ENCODE assay signal across 10 cellular contexts in the genomic region with DNA sequence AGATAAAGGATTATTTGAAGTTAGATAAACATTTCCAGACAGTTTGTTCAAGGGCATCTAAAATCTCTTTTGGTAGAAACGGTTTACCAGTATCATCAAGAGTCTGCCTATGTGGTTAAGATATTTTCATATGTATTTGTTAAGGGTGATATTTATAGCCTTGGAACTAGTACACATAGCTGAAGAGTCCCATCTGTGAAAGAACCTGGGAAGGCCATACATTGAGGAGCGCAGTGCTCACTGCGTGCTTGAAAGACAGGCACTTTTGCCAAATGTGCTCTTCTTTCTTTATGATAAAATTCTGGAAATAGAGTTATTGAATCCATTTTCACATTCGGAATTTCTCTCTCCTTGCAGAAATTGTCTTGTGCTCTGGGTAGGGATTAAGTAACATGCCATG. TPM values are rescaled to one million over a fixed set of nuclear protein-coding genes. Genes with fewer than 3 reads are reported as not detected.
DNase-seq lines count a peak whose midpoint lies in the region; ATAC-seq, FAIRE-seq and TF ChIP-seq lines count a peak whose summit lies in the region.
"Had no signal": no experiment of that assay in that cellular context is flagged by ENCODE, and none has a peak within 500 bp of the region (broad histone marks: within the 10 kb centered on the region; RNA-seq: fewer than 3 reads in every experiment).

No MANE protein-coding gene starts in this region.

- CTCF ChIA-PET in GM10248 (lab: Yijun Ruan, JAX): interaction anchor here (1.0 to 8.9 kb wide), 5 partner anchors 9 to 62 kb away, joined by 3 to 69 read pairs (median 4); no protein-coding TSS in a partner anchor

- H3K27me3 ChIP-seq in BLaER1: no peaks in the 10 kb centered on the region

- 0 out of 2 replicates have a peak overlapping the region, but pooled peaks have one; percentile 11 for H3K27ac Mint-ChIP-seq in HFFc6
- peak overlapping the region; percentile 86 for H3K27ac Mint-ChIP-seq in activated naive CD8-positive, alpha-beta T cell treated with anti-CD3 and anti-CD28 coated beads for 36 hours
- H3K27ac Mint-ChIP-seq in natural killer cell: peak overlapping the region; percentile 88 to 95

- H3K27me3 Mint-ChIP-seq in HFFc6 (ENCODE audit: insufficient read depth) (no peaks in the 10 kb centered on the region; the same call in 1 of the 2 replicates), natural killer cell (ENCODE audit: low read depth in 2 of 2) (no peaks in the 10 kb centered on the region)
- H3K27me3 Mint-ChIP-seq in activated naive CD8-positive, alpha-beta T cell treated with anti-CD3 and anti-CD28 coated beads for 36 hours: no peaks in the 10 kb centered on the region

- H3K9me3 Mint-ChIP-seq in HFFc6 (no peaks in the 10 kb centered on the region), natural killer cell (no peaks in the 10 kb centered on the region)
- H3K9me3 Mint-ChIP-seq in activated naive CD8-positive, alpha-beta T cell treated with anti-CD3 and anti-CD28 coated beads for 36 hours: no peaks in the 10 kb centered on the region

- H3K9ac ChIP-seq in BLaER1: peak overlapping the region; percentile 63
- H3K9ac ChIP-seq: parathyroid adenoma had no signal

- H3K4me1 ChIP-seq in BLaER1: peaks cover 54% of the 10 kb centered on the region
- H3K4me1 ChIP-seq: parathyroid adenoma had no signal

- H3K4me2 ChIP-seq in BLaER1: peak overlapping the region; percentile 73

- peak overlapping the region; percentile 79 for H3K27ac ChIP-seq in BLaER1
- H3K27ac ChIP-seq: parathyroid adenoma had no signal

- peak overlapping the region; percentile 58 for H3K4me3 ChIP-seq in BLaER1

- DNase-seq in HFFc6: no peak
- no peak for DNase-seq in activated naive CD8-positive, alpha-beta T cell treated with anti-CD3 and anti-CD28 coated beads for 36 hours
- no peak for DNase-seq in natural killer cell
- no peak for DNase-seq in GM10248 (ENCODE audit: extremely low spot score)
- no peak for DNase-seq in RCC 7860 (ENCODE audit: low spot score)
- no peak for DNase-seq in islet precursor cell
- DNase-seq: Calu3 had no signal

- no peak for FAIRE-seq in RCC 7860 (lab: Jason Lieb, UNC)

- no peaks in the 10 kb centered on the region for H4K20me1 ChIP-seq in BLaER1

- ATAC-seq in natural killer cell (no peak), HG03108 (IDR thresholded peaks at IDR 0.05; ENCODE audit: unreplicated experiment) (no peak)

- H3K4me3 Mint-ChIP-seq in HFFc6: no peak overlapping the region
- H3K4me3 Mint-ChIP-seq in activated naive CD8-positive, alpha-beta T cell treated with anti-CD3 and anti-CD28 coated beads for 36 hours: peak overlapping the region; percentile 77
- peak overlapping the region; percentile 84 for H3K4me3 Mint-ChIP-seq in natural killer cell

- no peaks in the 10 kb centered on the region for H3K9me3 ChIP-seq in BLaER1

- H3K36me3 ChIP-seq in BLaER1: peaks cover 7% of the 10 kb centered on the region

- H3K36me3 Mint-ChIP-seq in HFFc6 (ENCODE audit: low read depth) (no peaks in the 10 kb centered on the region; the same call in 1 of the 2 replicates), natural killer cell (no peaks in the 10 kb centered on the region)
- peaks cover 4% of the 10 kb centered on the region for H3K36me3 Mint-ChIP-seq in activated naive CD8-positive, alpha-beta T cell treated with anti-CD3 and anti-CD28 coated beads for 36 hours

- intact Hi-C loops in natural killer cell (cut with micrococcal nuclease): loop anchor here (2.0 to 10.0 kb wide), 5 partner anchors 46 to 1790 kb away; a partner anchor contains a TSS

- POLR2A ChIA-PET in GM10248 (lab: Yijun Ruan, JAX): interaction anchor here (0.6 kb wide), 1 partner anchor 57 kb away, joined by 5 read pairs; no protein-coding TSS in a partner anchor

- H3K4me1 Mint-ChIP-seq in HFFc6 (ENCODE audit: low read depth) (peaks cover 33% of the 10 kb centered on the region), natural killer cell (peaks cover 41 to 50% of the 10 kb centered on the region in 2 donors)
- peaks cover 55% of the 10 kb centered on the region for H3K4me1 Mint-ChIP-seq in activated naive CD8-positive, alpha-beta T cell treated with anti-CD3 and anti-CD28 coated beads for 36 hours

- TF ChIP-seq CTCF in HFFc6 (IDR thresholded peaks at IDR 0.05): no peak
- no peak for TF ChIP-seq CTCF in natural killer cell (IDR thresholded peaks at IDR 0.05)
- no peak for TF ChIP-seq CTCF in GM10248 (IDR thresholded peaks at IDR 0.05; ENCODE audit: control extremely low read depth, extremely low read depth, low read depth, missing control alignments)

RNA-seq across cellular contexts. Expression of a gene that starts 7.7 kb away (rescaled TPM):
- not detected for total RNA-seq in HFFc6 (2021; fragmentation: NEBNext Ultra II Directional; extraction: Animal tissue kit (Norgen Biotek cat#: 25700))
- under 1 TPM; 0.10 to 0.14 TPM for total RNA-seq in activated naive CD8-positive, alpha-beta T cell treated with anti-CD3 and anti-CD28 coated beads for 36 hours
- total RNA-seq in natural killer cell: 1 to 10 TPM; 2.2 to 4.4 (median 2.6) TPM
- total RNA-seq: Calu3 had no signal

RNA-seq across cellular contexts. Expression of a gene that starts 19.1 kb away (rescaled TPM):
- total RNA-seq in HFFc6 (2021; fragmentation: NEBNext Ultra II Directional; extraction: Animal tissue kit (Norgen Biotek cat#: 25700)): not detected
- total RNA-seq in activated naive CD8-positive, alpha-beta T cell treated with anti-CD3 and anti-CD28 coated beads for 36 hours: under 1 TPM in 1 of 2 experiments, not detected in 1; 0.06 TPM
- under 1 TPM in 1 of 3 donors, not detected in 2; 0.14 TPM for total RNA-seq in natural killer cell

RNA-seq across cellular contexts. Expression of a gene that starts 45.3 kb away (rescaled TPM):
- total RNA-seq in HFFc6 (2021; fragmentation: NEBNext Ultra II Directional; extraction: Animal tissue kit (Norgen Biotek cat#: 25700)): 100 to 1,000 TPM; 147 to 176 (median 151) TPM
- 100 to 1,000 TPM in 1 of 2 experiments, 10 to 100 TPM in 1; 99.5 to 102 TPM for total RNA-seq in activated naive CD8-positive, alpha-beta T cell treated with anti-CD3 and anti-CD28 coated beads for 36 hours
- total RNA-seq in natural killer cell: 100 to 1,000 TPM in 1 of 3 donors, 10 to 100 TPM in 2; 73.1 to 110 (median 85.1) TPM

Comparison
In these comparisons a context has a peak if more than half of its experiments do, and no peak if none do; other contexts are left out.
1. H3K27ac Mint-ChIP-seq: peak in every context shown above with its lines; median percentile 92 in natural killer cell; 86 in activated naive CD8-positive, alpha-beta T cell treated with anti-CD3 and anti-CD28 coated beads for 36 hours; 11 in HFFc6.